In the genomic region with DNA sequence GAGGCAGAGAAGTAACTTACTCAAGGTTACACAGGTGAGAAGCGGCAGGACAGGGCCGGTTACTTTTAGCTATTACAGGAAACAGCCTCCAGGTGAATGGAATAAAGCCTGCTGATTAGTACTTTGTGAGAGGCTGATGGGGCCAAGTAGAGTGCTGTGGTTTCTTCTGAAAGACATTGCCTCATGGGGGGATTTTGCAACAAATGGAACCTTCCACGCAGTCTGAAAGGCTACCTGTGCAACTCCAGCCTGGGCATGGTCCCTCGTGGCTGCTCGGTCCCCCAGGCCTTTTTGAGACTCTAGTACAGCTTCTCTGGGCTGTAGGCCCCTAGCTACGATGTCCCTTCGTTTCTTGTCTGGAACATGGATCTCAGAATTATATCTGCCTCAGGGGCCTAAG, we compare ENCODE assay signal across 12 cellular contexts. TPM values are rescaled to one million over a fixed set of nuclear protein-coding genes. Genes with fewer than 3 reads are reported as not detected.
DNase-seq lines count a peak whose midpoint lies in the region; ATAC-seq and TF ChIP-seq lines count a peak whose summit lies in the region.
"Had no signal": no experiment of that assay in that cellular context is flagged by ENCODE, and none has a peak within 500 bp of the region (broad histone marks: within the 10 kb centered on the region; RNA-seq: fewer than 3 reads in every experiment).

No MANE protein-coding gene starts in this region.

- intact Hi-C loops in activated T-helper 1 cell treated with anti-CD3 and anti-CD28 coated beads, Interleukin-12 subunit alpha, Interleukin-12 subunit beta, Interleukin-2, Interleukin-4 antibody, amounts not matched to agents 30 ng/mL and 10 ng/mL and 1 ng/mL, durations not matched to agents 14 hours and 24 hours and 36 hours (cut with micrococcal nuclease), result loop anchor here (2.0 to 5.0 kb wide), 2 partner anchors 39 to 128 kb away; no protein-coding TSS in a partner anchor
- intact Hi-C loops in vagina (cut with DNase I), result no loop called here

- H3K36me3 ChIP-seq in mucosa of rectum (ENCODE audit: control insufficient read depth in 2 of 2, insufficient read depth in 2 of 2, low read length in 2 of 2), result no peaks in the 10 kb centered on the region
- H3K36me3 ChIP-seq in vagina, result no peaks in the 10 kb centered on the region

- no peak for TF ChIP-seq CTCF in vagina (IDR thresholded peaks at IDR 0.05)

- H3K4me3 ChIP-seq in mucosa of rectum (ENCODE audit: low read length in 2 of 2) (peak overlapping the region in 1 of 2 donors; percentile 79), vagina (no peak overlapping the region)

- H3K27ac ChIP-seq in mucosa of rectum (ENCODE audit: low read depth in 2 of 2, low read length in 2 of 2) (peak overlapping the region; percentile 38 to 87), vagina (peak overlapping the region; percentile 88)

- peaks cover 17 to 21% of the 10 kb centered on the region in 2 donors for H3K4me1 ChIP-seq in mucosa of rectum (ENCODE audit: control insufficient read depth in 2 of 2, insufficient read depth in 2 of 2, low read length in 2 of 2)
- H3K4me1 ChIP-seq in vagina, result peaks cover 26% of the 10 kb centered on the region

- TF ChIP-seq POLR2A in vagina (IDR thresholded peaks at IDR 0.05), result no peak

- no peaks in the 10 kb centered on the region for H3K9me3 ChIP-seq in mucosa of rectum (ENCODE audit: control insufficient read depth in 2 of 2, low read length in 2 of 2)
- no peaks in the 10 kb centered on the region for H3K9me3 ChIP-seq in vagina
- H3K9me3 ChIP-seq: heart left ventricle had no signal

- H3K36me3 Mint-ChIP-seq in activated naive CD4-positive, alpha-beta T cell treated with anti-CD3 and anti-CD28 coated beads, Interleukin-2, amount 10 ng/mL, durations not matched to agents 7 days and 5 days, result peaks cover 40% of the 10 kb centered on the region
- peaks cover 14% of the 10 kb centered on the region for H3K36me3 Mint-ChIP-seq in activated T-helper 1 cell treated with anti-CD3 and anti-CD28 coated beads, Interleukin-12 subunit alpha, Interleukin-12 subunit beta, Interleukin-2, Interleukin-4 antibody, amounts not matched to agents 30 ng/mL and 10 ng/mL and 1 ng/mL, durations not matched to agents 14 hours and 24 hours and 36 hours (ENCODE audit: low read depth)

- no peaks in the 10 kb centered on the region for H3K27me3 ChIP-seq in mucosa of rectum (ENCODE audit: control insufficient read depth in 2 of 2, insufficient read depth in 2 of 2, low read length in 2 of 2)
- no peaks in the 10 kb centered on the region for H3K27me3 ChIP-seq in vagina
- H3K27me3 ChIP-seq: heart left ventricle had no signal

- no peaks in the 10 kb centered on the region for H3K9me3 Mint-ChIP-seq in activated naive CD4-positive, alpha-beta T cell treated with anti-CD3 and anti-CD28 coated beads, Interleukin-2, amount 10 ng/mL, durations not matched to agents 7 days and 5 days
- H3K9me3 Mint-ChIP-seq in activated T-helper 1 cell treated with anti-CD3 and anti-CD28 coated beads, Interleukin-12 subunit alpha, Interleukin-12 subunit beta, Interleukin-2, Interleukin-4 antibody, amounts not matched to agents 30 ng/mL and 10 ng/mL and 1 ng/mL, durations not matched to agents 14 hours and 24 hours and 36 hours, result no peaks in the 10 kb centered on the region

- ATAC-seq in GM18861 (IDR thresholded peaks at IDR 0.05; ENCODE audit: unreplicated experiment), result no peak

- peaks cover 64% of the 10 kb centered on the region for H3K4me1 Mint-ChIP-seq in activated naive CD4-positive, alpha-beta T cell treated with anti-CD3 and anti-CD28 coated beads, Interleukin-2, amount 10 ng/mL, durations not matched to agents 7 days and 5 days
- H3K4me1 Mint-ChIP-seq in activated T-helper 1 cell treated with anti-CD3 and anti-CD28 coated beads, Interleukin-12 subunit alpha, Interleukin-12 subunit beta, Interleukin-2, Interleukin-4 antibody, amounts not matched to agents 30 ng/mL and 10 ng/mL and 1 ng/mL, durations not matched to agents 14 hours and 24 hours and 36 hours (ENCODE audit: low read depth), result peaks cover 57% of the 10 kb centered on the region

- H3K4me3 Mint-ChIP-seq in activated naive CD4-positive, alpha-beta T cell treated with anti-CD3 and anti-CD28 coated beads, Interleukin-2, amount 10 ng/mL, durations not matched to agents 7 days and 5 days, result peak overlapping the region; percentile 84
- H3K4me3 Mint-ChIP-seq in activated T-helper 1 cell treated with anti-CD3 and anti-CD28 coated beads, Interleukin-12 subunit alpha, Interleukin-12 subunit beta, Interleukin-2, Interleukin-4 antibody, amounts not matched to agents 30 ng/mL and 10 ng/mL and 1 ng/mL, durations not matched to agents 14 hours and 24 hours and 36 hours, result peak overlapping the region; percentile 89

- no peaks in the 10 kb centered on the region for H3K27me3 Mint-ChIP-seq in activated naive CD4-positive, alpha-beta T cell treated with anti-CD3 and anti-CD28 coated beads, Interleukin-2, amount 10 ng/mL, durations not matched to agents 7 days and 5 days
- peaks cover 2% of the 10 kb centered on the region for H3K27me3 Mint-ChIP-seq in activated T-helper 1 cell treated with anti-CD3 and anti-CD28 coated beads, Interleukin-12 subunit alpha, Interleukin-12 subunit beta, Interleukin-2, Interleukin-4 antibody, amounts not matched to agents 30 ng/mL and 10 ng/mL and 1 ng/mL, durations not matched to agents 14 hours and 24 hours and 36 hours (ENCODE audit: insufficient read depth)

- DNase-seq in activated naive CD4-positive, alpha-beta T cell treated with anti-CD3 and anti-CD28 coated beads, Interleukin-2, amount 10 ng/mL, durations not matched to agents 7 days and 5 days, result no peak
- no peak for DNase-seq in activated naive CD4-positive, alpha-beta T cell treated with Interleukin-2 at 50 U/mL for 16 hours
- DNase-seq in activated T-helper 1 cell treated with anti-CD3 and anti-CD28 coated beads, Interleukin-12 subunit alpha, Interleukin-12 subunit beta, Interleukin-2, Interleukin-4 antibody, amounts not matched to agents 30 ng/mL and 10 ng/mL and 1 ng/mL, durations not matched to agents 14 hours and 24 hours and 36 hours (ENCODE audit: low spot score), result no peak
- DNase-seq in vagina (ENCODE audit: extremely low spot score in 2 of 2) (no peak), H4 (ENCODE audit: low spot score) (no peak)
- no peak for DNase-seq in stimulated activated naive CD4-positive, alpha-beta T cell treated with Interleukin-2 at 50 U/mL for 16 hours (lab: John Stamatoyannopoulos, UW)
- DNase-seq: heart left ventricle; NCI-H2081 treated with DMSO at 0.1 percent for 48 hours; stimulated activated CD4-positive, alpha-beta T cell treated with anti-CD3 and anti-CD28 coated beads, Interleukin-4, amount 100 ng/mL, for 24 hours had no signal

- peak overlapping the region in 1 of 2 donors; percentile 82 for H3K9ac ChIP-seq in mucosa of rectum (ENCODE audit: low read depth in 1 of 2, low read length in 2 of 2)

- CTCF ChIA-PET in activated naive CD4-positive, alpha-beta T cell treated with anti-CD3 and anti-CD28 coated beads, Interleukin-2, amount 10 ng/mL, durations not matched to agents 7 days and 5 days (lab: Charles Lee), result interaction anchor here (1.0 to 2.9 kb wide), 5 partner anchors 9 to 40 kb away, joined by 3 to 18 read pairs (median 4); no protein-coding TSS in a partner anchor

- peak overlapping the region; percentile 94 for H3K27ac Mint-ChIP-seq in activated naive CD4-positive, alpha-beta T cell treated with anti-CD3 and anti-CD28 coated beads, Interleukin-2, amount 10 ng/mL, durations not matched to agents 7 days and 5 days
- H3K27ac Mint-ChIP-seq in activated T-helper 1 cell treated with anti-CD3 and anti-CD28 coated beads, Interleukin-12 subunit alpha, Interleukin-12 subunit beta, Interleukin-2, Interleukin-4 antibody, amounts not matched to agents 30 ng/mL and 10 ng/mL and 1 ng/mL, durations not matched to agents 14 hours and 24 hours and 36 hours, result peak overlapping the region; percentile 86

RNA-seq across cellular contexts. Expression of gene TMEM268, which starts 2.0 kb away (rescaled TPM):
- total RNA-seq in activated T-helper 1 cell treated with anti-CD3 and anti-CD28 coated beads, Interleukin-12 subunit alpha, Interleukin-12 subunit beta, Interleukin-2, Interleukin-4 antibody, amounts not matched to agents 30 ng/mL and 10 ng/mL and 1 ng/mL, durations not matched to agents 14 hours and 24 hours and 36 hours, result 23.5 and 26.4 TPM in 2 replicates
- total RNA-seq in vagina, result 11.5 TPM
- 6.2 and 10.0 TPM in 2 replicates for total RNA-seq in H4 (2014; rRNA removed; shearing (Covaris generic))

RNA-seq across cellular contexts. Expression of gene ATP6V1G1, which starts 25.5 kb away (rescaled TPM):
- total RNA-seq in activated T-helper 1 cell treated with anti-CD3 and anti-CD28 coated beads, Interleukin-12 subunit alpha, Interleukin-12 subunit beta, Interleukin-2, Interleukin-4 antibody, amounts not matched to agents 30 ng/mL and 10 ng/mL and 1 ng/mL, durations not matched to agents 14 hours and 24 hours and 36 hours, result 57.2 and 61.0 TPM in 2 replicates
- total RNA-seq in vagina, result 161 TPM
- total RNA-seq in H4 (2014; rRNA removed; shearing (Covaris generic)), result 171 and 172 TPM in 2 replicates

RNA-seq across cellular contexts. Expression of gene TEX53, which starts 44.5 kb away (rescaled TPM):
- not detected in 2 replicates for total RNA-seq in activated T-helper 1 cell treated with anti-CD3 and anti-CD28 coated beads, Interleukin-12 subunit alpha, Interleukin-12 subunit beta, Interleukin-2, Interleukin-4 antibody, amounts not matched to agents 30 ng/mL and 10 ng/mL and 1 ng/mL, durations not matched to agents 14 hours and 24 hours and 36 hours
- total RNA-seq in vagina, result not detected
- total RNA-seq in H4 (2014; rRNA removed; shearing (Covaris generic)), result not detected in 2 replicates
- total RNA-seq: H7, heart left ventricle had no signal
